19 cellular contexts compared by ENCODE assay signal in the genomic region with DNA sequence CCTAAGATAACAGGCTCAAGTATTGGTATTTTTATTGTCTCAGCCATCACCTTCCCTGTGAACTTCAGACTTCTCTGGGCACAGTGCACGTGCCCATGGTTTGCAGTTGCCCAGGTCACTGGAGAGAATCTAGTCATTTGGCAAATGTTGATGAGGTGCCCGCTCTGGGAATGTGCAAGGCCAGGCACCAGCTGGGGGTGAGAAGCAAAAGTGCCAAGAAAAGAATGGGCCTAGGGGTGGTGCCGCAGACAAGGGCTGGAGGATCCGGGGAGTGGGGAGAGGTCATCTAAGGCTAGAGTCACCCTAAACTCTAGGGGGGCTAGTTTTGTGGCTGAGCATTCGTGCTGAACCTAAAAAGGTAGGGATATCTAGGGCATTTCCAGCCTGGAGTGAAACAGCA. TPM values are rescaled to one million over a fixed set of nuclear protein-coding genes. Genes with fewer than 3 reads are reported as not detected.
DNase-seq lines count a peak whose midpoint lies in the region; ATAC-seq and TF ChIP-seq lines count a peak whose summit lies in the region.
"Had no signal": no experiment of that assay in that cellular context is flagged by ENCODE, and none has a peak within 500 bp of the region (broad histone marks: within the 10 kb centered on the region; RNA-seq: fewer than 3 reads in every experiment).

No MANE protein-coding gene starts in this region.

- H3K4me1 Mint-ChIP-seq in type B pancreatic cell (ENCODE audit: unreplicated experiment), result peaks cover 31% of the 10 kb centered on the region
- H3K4me1 Mint-ChIP-seq in Calu3 (ENCODE audit: low read depth, unreplicated experiment), result no peaks in the 10 kb centered on the region
- H3K4me1 Mint-ChIP-seq: CD8-positive, alpha-beta memory T cell had no signal

- TF ChIP-seq CTCF in RWPE2 (IDR thresholded peaks at IDR 0.05; ENCODE audit: poor library complexity, severe bottlenecking) (no peak), type B pancreatic cell (conservative IDR thresholded peaks at IDR 0.05) (no peak), upper lobe of left lung (IDR thresholded peaks at IDR 0.05) (no peak), Calu3 (IDR thresholded peaks at IDR 0.05; ENCODE audit: unreplicated experiment) (no peak)

- no TSS peak for BruUV-seq in Calu3 (replicated peaks; lab: Mats Ljungman, UMichigan)

- H3K27ac ChIP-seq in RWPE2 (ENCODE audit: poor library complexity, severe bottlenecking) (no peak overlapping the region), upper lobe of left lung (no peak overlapping the region)
- H3K27ac ChIP-seq: RWPE1 had no signal

- H3K27me3 Mint-ChIP-seq in type B pancreatic cell (no peaks in the 10 kb centered on the region), Calu3 (ENCODE audit: unreplicated experiment) (no peaks in the 10 kb centered on the region)

- ATAC-seq in RWPE2 (ENCODE audit: low read depth), result no peak; the same call in 2 of the 3 replicates
- peak; percentile 28 for ATAC-seq in left lobe of liver
- no peak for ATAC-seq in upper lobe of left lung (ENCODE audit: low FRiP score in 2 of 2)

- H3K36me3 ChIP-seq in RWPE2 (ENCODE audit: low read depth) (peaks cover 24% of the 10 kb centered on the region), upper lobe of left lung (peaks cover 3 to 73% (median 23%) of the 10 kb centered on the region in 4 donors)

- TF ChIP-seq POLR2A in upper lobe of left lung (IDR thresholded peaks at IDR 0.05), result no peak

- H3K9me3 Mint-ChIP-seq in type B pancreatic cell (no peaks in the 10 kb centered on the region), Calu3 (ENCODE audit: low read depth, unreplicated experiment) (no peaks in the 10 kb centered on the region)
- H3K9me3 Mint-ChIP-seq: CD8-positive, alpha-beta memory T cell; HFFc6 had no signal

- no peaks in the 10 kb centered on the region for H3K4me1 ChIP-seq in RWPE2 (ENCODE audit: insufficient read depth, poor library complexity, severe bottlenecking)
- H3K4me1 ChIP-seq in upper lobe of left lung, result no peaks in the 10 kb centered on the region

- no peaks in the 10 kb centered on the region for H3K27me3 ChIP-seq in RWPE2 (ENCODE audit: insufficient read depth, poor library complexity, severe bottlenecking)
- H3K27me3 ChIP-seq in upper lobe of left lung, result no peaks in the 10 kb centered on the region
- H3K27me3 ChIP-seq: SJCRH30 had no signal

- no peak overlapping the region for H3K4me3 ChIP-seq in RWPE2 (ENCODE audit: severe bottlenecking)
- H3K4me3 ChIP-seq in upper lobe of left lung, result no peak overlapping the region
- H3K4me3 ChIP-seq: SJCRH30 had no signal

- intact Hi-C loops in Calu3 (cut with micrococcal nuclease; ENCODE audit: unreplicated experiment), result no loop called here

- H3K36me3 Mint-ChIP-seq in type B pancreatic cell (peaks cover 26% of the 10 kb centered on the region), Calu3 (ENCODE audit: insufficient read depth, unreplicated experiment) (no peaks in the 10 kb centered on the region)

- WGBS in upper lobe of left lung, 2 donors, result 94% methylated on average over 5 of the region's 5 CpGs

- H3K9me3 ChIP-seq in RWPE2 (ENCODE audit: severe bottlenecking) (no peaks in the 10 kb centered on the region), upper lobe of left lung (no peaks in the 10 kb centered on the region)
- H3K9me3 ChIP-seq: SJCRH30 had no signal

- CTCF ChIA-PET in Calu3 (lab: Charles Lee), result no interaction called here

- H3K4me3 Mint-ChIP-seq in type B pancreatic cell (no peak overlapping the region), Calu3 (ENCODE audit: low read depth, unreplicated experiment) (no peak overlapping the region)
- H3K4me3 Mint-ChIP-seq: CD8-positive, alpha-beta memory T cell; HFFc6 had no signal

- TF ChIP-seq EP300 in upper lobe of left lung (IDR thresholded peaks at IDR 0.05), result no peak

- H3K27ac Mint-ChIP-seq in type B pancreatic cell, result peak overlapping the region; percentile 63
- H3K27ac Mint-ChIP-seq in Calu3 (ENCODE audit: unreplicated experiment), result no peak overlapping the region
- H3K27ac Mint-ChIP-seq: HFFc6 had no signal

- DNase-seq in NCI-H1092 treated with DMSO at 0.1 percent for 48 hours (lab: John Stamatoyannopoulos, UW) (peak; percentile 56), NCI-H1092 (lab: John Stamatoyannopoulos, UW) (no peak), RWPE2 (ENCODE audit: low spot score) (peak; percentile 66), left lobe of liver (ENCODE audit: low spot score) (no peak), type B pancreatic cell (ENCODE audit: extremely low spot score, unreplicated experiment) (no peak), NCI-H526 (lab: John Stamatoyannopoulos, UW) (no peak), upper lobe of left lung (no peak), Calu3 (no peak)
- DNase-seq: 8988T; CD8-positive, alpha-beta memory T cell; DND-41; GOT3; HFFc6; IMR-90; Kasumi-1; MM.1S; NCI-H446 had no signal

RNA-seq across cellular contexts. Expression of a gene that starts 57.0 kb away (rescaled TPM):
- total RNA-seq in left lobe of liver (4.4 TPM), type B pancreatic cell (ENCODE audit: low replicate concordance) (11.4 and 11.6 TPM in 2 replicates), upper lobe of left lung (10 to 100 TPM in 5 of 6 donors, 1 to 10 TPM in 1; 1.0 to 47.2 (median 24.8) TPM), Calu3 (2022) (0.71 and 2.8 TPM in 2 replicates)
- total RNA-seq: CD8-positive, alpha-beta memory T cell had no signal

Comparison
In these comparisons a context has a peak if more than half of its experiments do, and no peak if none do; other contexts are left out.
1. DNase-seq: peak in NCI-H1092 treated with DMSO at 0.1 percent for 48 hours (single experiment) and RWPE2 (single experiment); none in NCI-H1092 (single experiment), left lobe of liver (single experiment), type B pancreatic cell (single experiment), NCI-H526 (0 of 2), upper lobe of left lung (0 of 2) and Calu3 (single experiment).